8 cellular contexts compared by ENCODE assay signal in genomic region chr15:101088788-101089578, GRCh38.
DNase-seq lines count a peak whose midpoint lies in the region; ATAC-seq and TF ChIP-seq lines count a peak whose summit lies in the region.

No MANE protein-coding gene starts in this region.

- peak; percentile 53 for DNase-seq in COLO668 (lab: John Stamatoyannopoulos, UW; ENCODE audit: unreplicated experiment)
- DNase-seq in Kasumi-1 (lab: John Stamatoyannopoulos, UW) = peak; percentile 30 to 50
- peak; percentile 72 for DNase-seq in T-helper 9 cell
- DNase-seq in astrocyte of the cerebellum (ENCODE audit: low read depth) = no peak
- DNase-seq in iPS-NIHi11 (ENCODE audit: low spot score) = peak; percentile 93
- DNase-seq in stimulated activated CD4-positive, alpha-beta T cell treated with anti-CD3 and anti-CD28 coated beads, Interleukin-12 subunit alpha, Interleukin-12 subunit beta, amount 100 ng/mL, for 48 hours (ENCODE audit: low read depth in 2 of 3, low spot score in 1 of 3) = peak; percentile 62 to 83 (median 72)
- no peak for DNase-seq in cortex of kidney (lab: John Stamatoyannopoulos, UW)

- TF ChIP-seq CTCF in astrocyte of the cerebellum (IDR thresholded peaks at IDR 0.05; ENCODE audit: low read depth, low read length, missing control alignments) = peak; percentile 96

- in situ Hi-C loops in astrocyte of the cerebellum (cut with HindIII; ENCODE audit: low sequenced_read_pairs) = no loop called here

- H3K4me3 ChIP-seq in astrocyte of the cerebellum (ENCODE audit: low read depth, low read length) = no peak overlapping the region

- peak; percentile 72 for ATAC-seq in GM19467 (IDR thresholded peaks at IDR 0.05; ENCODE audit: unreplicated experiment)

Comparison
In these comparisons a context has a peak if more than half of its experiments do, and no peak if none do; other contexts are left out.
1. DNase-seq: peak in COLO668 (single experiment), Kasumi-1 (2 of 2), T-helper 9 cell (single experiment), iPS-NIHi11 (single experiment) and stimulated activated CD4-positive, alpha-beta T cell treated with anti-CD3 and anti-CD28 coated beads, Interleukin-12 subunit alpha, Interleukin-12 subunit beta, amount 100 ng/mL, for 48 hours (3 of 3); none in astrocyte of the cerebellum (single experiment) and cortex of kidney (single experiment).